In genomic region chr9:113560621-113560915, GRCh38 we compare ENCODE assay signal across 24 cellular contexts.
A peak's percentile ranks its signal among the peaks of the same experiment; 100 is the strongest.
DNase-seq lines count a peak whose midpoint lies in the region; ATAC-seq and TF ChIP-seq lines count a peak whose summit lies in the region.
"Had no signal": no experiment of that assay in that cellular context is flagged by ENCODE, and none has a peak within 500 bp of the region (broad histone marks: within the 10 kb centered on the region; RNA-seq: fewer than 3 reads in every experiment).

No MANE protein-coding gene starts in this region.

- no peak overlapping the region for H3K4me3 ChIP-seq in left ventricle myocardium inferior
- H3K4me3 ChIP-seq: adrenal gland, BLaER1, left lung, upper lobe of right lung had no signal

- no peaks in the 10 kb centered on the region for H3K9me3 ChIP-seq in left ventricle myocardium inferior (replicated peaks)
- H3K9me3 ChIP-seq: adrenal gland, BLaER1, left lung, upper lobe of right lung had no signal

- POLR2A ChIA-PET in activated CD8-positive, alpha-beta T cell treated with anti-CD3 and anti-CD28 coated beads for 36 hours (lab: Charles Lee) = interaction anchor here (1.4 to 1.8 kb wide), 2 partner anchors 9 to 19 kb away, joined by 4 to 7 read pairs; no protein-coding TSS in a partner anchor

- H3K27ac Mint-ChIP-seq in activated CD8-positive, alpha-beta T cell treated with anti-CD3 and anti-CD28 coated beads for 36 hours = peak overlapping the region; percentile 38
- H3K27ac Mint-ChIP-seq: activated CD4-positive, alpha-beta memory T cell treated with anti-CD3 and anti-CD28 coated beads, Interleukin-2, amount 10 ng/mL, durations not matched to agents 7 days and 5 days had no signal

- H3K27me3 ChIP-seq in left ventricle myocardium inferior (ENCODE audit: low read depth) = no peaks in the 10 kb centered on the region
- H3K27me3 ChIP-seq: adrenal gland, brain microvascular endothelial cell, left lung, upper lobe of right lung had no signal

- H3K27ac ChIP-seq in left ventricle myocardium inferior (replicated peaks) (peak overlapping the region; percentile 93), substantia nigra (ENCODE audit: low read depth, low read length, poor library complexity, severe bottlenecking) (peak overlapping the region; percentile 13)
- H3K27ac ChIP-seq: BLaER1, brain microvascular endothelial cell, epithelial cell of prostate, left lung, upper lobe of right lung had no signal

- DNase-seq in left ventricle myocardium inferior (no peak), Right ventricle myocardium superior (no peak), islet precursor cell (peak; percentile 28), substantia nigra (lab: John Stamatoyannopoulos, UW) (no peak), D341Med (ENCODE audit: low spot score) (no peak)
- no peak for DNase-seq in activated CD8-positive, alpha-beta T cell treated with anti-CD3 and anti-CD28 coated beads for 36 hours
- DNase-seq: activated CD4-positive, alpha-beta memory T cell treated with anti-CD3 and anti-CD28 coated beads, Interleukin-2, amount 10 ng/mL, durations not matched to agents 7 days and 5 days; activated CD4-positive, CD25-positive, alpha-beta regulatory T cell treated with anti-CD3 and anti-CD28 coated beads, Interleukin-2, amount 50 U/mL, for 72 hours; activated T-cell treated with anti-CD3 and anti-CD28 coated beads, Interleukin-2, amount 50 U/mL, for 1 hour; brain microvascular endothelial cell; NCI-H1436; NCI-H2081; NCI-H524 treated with DMSO at 0.1 percent for 48 hours; occipital lobe; stimulated activated CD4-positive, alpha-beta T cell treated with anti-CD3 and anti-CD28 coated beads, Interleukin-15, amount 100 ng/mL, for 24 hours had no signal

- H3K9me3 Mint-ChIP-seq in activated CD8-positive, alpha-beta T cell treated with anti-CD3 and anti-CD28 coated beads for 36 hours = no peaks in the 10 kb centered on the region
- H3K9me3 Mint-ChIP-seq: activated CD4-positive, alpha-beta memory T cell treated with anti-CD3 and anti-CD28 coated beads, Interleukin-2, amount 10 ng/mL, durations not matched to agents 7 days and 5 days; stimulated activated memory B cell treated with anti-CD40 and anti-IgM and Interleukin-4, amounts not matched to agents 10 μg/mL and 1 μg/mL and 100 μg/mL, for 72 hours had no signal

- intact Hi-C loops in left ventricle myocardium inferior (cut with micrococcal nuclease) (no loop called here), Right ventricle myocardium superior (cut with DNase I) (no loop called here)
- intact Hi-C loops in activated CD8-positive, alpha-beta T cell treated with anti-CD3 and anti-CD28 coated beads for 36 hours (cut with micrococcal nuclease) = no loop called here

- no peak for TF ChIP-seq CTCF in left ventricle myocardium inferior (IDR thresholded peaks at IDR 0.05; ENCODE audit: borderline replicate concordance)
- no peak for TF ChIP-seq CTCF in activated CD8-positive, alpha-beta T cell treated with anti-CD3 and anti-CD28 coated beads for 36 hours (IDR thresholded peaks at IDR 0.05)

- CTCF ChIA-PET in activated CD8-positive, alpha-beta T cell treated with anti-CD3 and anti-CD28 coated beads for 36 hours (lab: Charles Lee) = interaction anchor here (1.1 kb wide), 2 partner anchors 66 to 96 kb away, joined by 3 read pairs; no protein-coding TSS in a partner anchor

- no peak for ATAC-seq in Right ventricle myocardium superior (ENCODE audit: poor library complexity)
- no peak for ATAC-seq in activated CD8-positive, alpha-beta T cell treated with anti-CD3 and anti-CD28 coated beads for 36 hours
- no peak for ATAC-seq in HG02870 (IDR thresholded peaks at IDR 0.05; ENCODE audit: unreplicated experiment)
- no peak for ATAC-seq in GM18861 (IDR thresholded peaks at IDR 0.05; ENCODE audit: unreplicated experiment)
- ATAC-seq: left lung; SK-N-SH treated with all-trans-retinoic acid at 6 μM for 48 hours; stimulated activated memory B cell treated with anti-CD40 and anti-IgM and Interleukin-4, amounts not matched to agents 10 μg/mL and 1 μg/mL and 100 μg/mL, for 72 hours; upper lobe of right lung had no signal

- peaks cover 77% of the 10 kb centered on the region for H3K4me1 ChIP-seq in left ventricle myocardium inferior

- H3K4me1 Mint-ChIP-seq in activated CD8-positive, alpha-beta T cell treated with anti-CD3 and anti-CD28 coated beads for 36 hours (ENCODE audit: low read depth) = peaks cover 50% of the 10 kb centered on the region

- no peaks in the 10 kb centered on the region for H3K36me3 ChIP-seq in left ventricle myocardium inferior
- H3K36me3 ChIP-seq: adrenal gland, BLaER1, brain microvascular endothelial cell, left lung, upper lobe of right lung had no signal

- H3K36me3 Mint-ChIP-seq in activated CD8-positive, alpha-beta T cell treated with anti-CD3 and anti-CD28 coated beads for 36 hours (ENCODE audit: low read depth) = peaks cover 14% of the 10 kb centered on the region
- H3K36me3 Mint-ChIP-seq: stimulated activated memory B cell treated with anti-CD40 and anti-IgM and Interleukin-4, amounts not matched to agents 10 μg/mL and 1 μg/mL and 100 μg/mL, for 72 hours had no signal

- H3K27me3 Mint-ChIP-seq in activated CD8-positive, alpha-beta T cell treated with anti-CD3 and anti-CD28 coated beads for 36 hours = no peaks in the 10 kb centered on the region
- H3K27me3 Mint-ChIP-seq: activated CD4-positive, alpha-beta memory T cell treated with anti-CD3 and anti-CD28 coated beads, Interleukin-2, amount 10 ng/mL, durations not matched to agents 7 days and 5 days had no signal

- no peak overlapping the region for H3K4me3 Mint-ChIP-seq in activated CD8-positive, alpha-beta T cell treated with anti-CD3 and anti-CD28 coated beads for 36 hours
- H3K4me3 Mint-ChIP-seq: activated CD4-positive, alpha-beta memory T cell treated with anti-CD3 and anti-CD28 coated beads, Interleukin-2, amount 10 ng/mL, durations not matched to agents 7 days and 5 days; stimulated activated memory B cell treated with anti-CD40 and anti-IgM and Interleukin-4, amounts not matched to agents 10 μg/mL and 1 μg/mL and 100 μg/mL, for 72 hours had no signal
